In genomic region chr12:52260351-52261210, GRCh38 we compare ENCODE assay signal across 11 cellular contexts. TPM values are rescaled to one million over a fixed set of nuclear protein-coding genes. Genes with fewer than 3 reads are reported as not detected.
DNase-seq lines count a peak whose midpoint lies in the region; ATAC-seq and TF ChIP-seq lines count a peak whose summit lies in the region.
"Had no signal": no experiment of that assay in that cellular context is flagged by ENCODE, and none has a peak within 500 bp of the region (broad histone marks: within the 10 kb centered on the region; RNA-seq: fewer than 3 reads in every experiment).

No MANE protein-coding gene starts in this region.

- peak overlapping the region; percentile 35 to 46 for H3K27ac ChIP-seq in ascending aorta

- ATAC-seq in HG03342 (IDR thresholded peaks at IDR 0.05; ENCODE audit: unreplicated experiment), result no peak

- H3K4me3 ChIP-seq in ascending aorta, result no peak overlapping the region

- no peaks in the 10 kb centered on the region for H3K27me3 ChIP-seq in ascending aorta

- peaks cover 49% of the 10 kb centered on the region for H3K27me3 Mint-ChIP-seq in nephron progenitor cell (ENCODE audit: low read depth, poor library complexity)

- peaks cover 3 to 5% of the 10 kb centered on the region in 2 donors for H3K4me1 ChIP-seq in ascending aorta

- peaks cover 10% of the 10 kb centered on the region for H3K36me3 Mint-ChIP-seq in nephron progenitor cell (ENCODE audit: low read depth)

- TF ChIP-seq CTCF in ascending aorta (IDR thresholded peaks at IDR 0.05) (no peak), nephron progenitor cell (IDR thresholded peaks at IDR 0.05) (no peak)

- peak overlapping the region; percentile 97 for H3K27ac Mint-ChIP-seq in nephron progenitor cell

- DNase-seq in GF-D8 (lab: John Stamatoyannopoulos, UW) (peak; percentile 57), M059J (ENCODE audit: low read depth) (peak; percentile 66), ascending aorta (ENCODE audit: low spot score in 2 of 2) (no peak), nephron progenitor cell (no peak), DMS153 treated with DMSO at 0.1 percent for 48 hours (lab: John Stamatoyannopoulos, UW; ENCODE audit: unreplicated experiment) (no peak), NCI-H2196 (lab: John Stamatoyannopoulos, UW; ENCODE audit: unreplicated experiment) (no peak)
- DNase-seq: activated CD4-positive, alpha-beta T cell treated with anti-CD3 and anti-CD28 coated beads for 48 hours; NCI-H187; SIG-M5 had no signal

- peak overlapping the region; percentile 32 for H3K4me3 Mint-ChIP-seq in nephron progenitor cell

- no peaks in the 10 kb centered on the region for H3K36me3 ChIP-seq in ascending aorta

- intact Hi-C loops in ascending aorta (cut with DNase I), result no loop called here

- H3K9me3 Mint-ChIP-seq in nephron progenitor cell, result peaks cover 41% of the 10 kb centered on the region

- H3K9me3 ChIP-seq in ascending aorta, result no peaks in the 10 kb centered on the region

- peaks cover 24% of the 10 kb centered on the region for H3K4me1 Mint-ChIP-seq in nephron progenitor cell

RNA-seq across cellular contexts. Expression of gene KRT86, which starts 13.9 kb away (rescaled TPM):
- 5.8 and 8.1 TPM in 2 replicates for total RNA-seq in M059J (2014; rRNA removed; shearing (Covaris generic))
- 0.96 TPM for total RNA-seq in ascending aorta

RNA-seq across cellular contexts. Expression of gene KRT7, which starts 27.5 kb away (rescaled TPM):
- 3.0 and 8.4 TPM in 2 replicates for total RNA-seq in M059J (2014; rRNA removed; shearing (Covaris generic))
- total RNA-seq in ascending aorta, result 153 TPM

RNA-seq across cellular contexts. Expression of gene KRT81, which starts 30.8 kb away (rescaled TPM):
- 320 and 412 TPM in 2 replicates for total RNA-seq in M059J (2014; rRNA removed; shearing (Covaris generic))
- not detected for total RNA-seq in ascending aorta
- total RNA-seq: ureter had no signal

Comparison
In these comparisons a context has a peak if more than half of its experiments do, and no peak if none do; other contexts are left out.
1. DNase-seq: peak in GF-D8 (single experiment) and M059J (single experiment); none in ascending aorta (0 of 2), nephron progenitor cell (single experiment), DMS153 treated with DMSO at 0.1 percent for 48 hours (single experiment) and NCI-H2196 (single experiment).
2. RNA of gene KRT7, which starts 27.5 kb away (total RNA-seq): 153 TPM in ascending aorta (single experiment); 3.0 to 8.4 TPM in M059J; every median in the first group is over 10 times any median in the second.
3. RNA of gene KRT81, which starts 30.8 kb away (total RNA-seq): 320 to 412 TPM in M059J; not detected in ascending aorta (single experiment); every median in the first group is over 100 times any median in the second.